In genomic region chr10:8705415-8705814, GRCh38 we compare ENCODE assay signal across 20 cellular contexts.
DNase-seq lines count a peak whose midpoint lies in the region; ATAC-seq, FAIRE-seq and TF ChIP-seq lines count a peak whose summit lies in the region.
"Had no signal": no experiment of that assay in that cellular context is flagged by ENCODE, and none has a peak within 500 bp of the region (broad histone marks: within the 10 kb centered on the region; RNA-seq: fewer than 3 reads in every experiment).

No MANE protein-coding gene starts in this region.

- TF ChIP-seq EP300 in A549 (IDR thresholded peaks at IDR 0.05) (no peak), suprapubic skin (IDR thresholded peaks at IDR 0.05) (no peak)

- no peak for DNase-seq in A549 (ENCODE audit: low read depth in 1 of 2, low spot score in 1 of 2)
- peak; percentile 44 for DNase-seq in mammary epithelial cell
- DNase-seq in suprapubic skin (ENCODE audit: low spot score in 2 of 2), result no peak
- no peak for DNase-seq in activated CD4-positive, CD25-positive, alpha-beta regulatory T cell (lab: John Stamatoyannopoulos, UW)
- no peak for DNase-seq in NCI-H2171 (lab: John Stamatoyannopoulos, UW)
- DNase-seq: 8988T; CD8-positive, alpha-beta memory T cell; COR-L47; DMS 273 treated with DMSO at 0.1 percent for 48 hours; DMS53; DND-41; EL; GM23248 had no signal

- intact Hi-C loops in mammary epithelial cell (cut with micrococcal nuclease), result no loop called here

- H3K4me2 ChIP-seq in A549, result no peak overlapping the region
- no peak overlapping the region for H3K4me2 ChIP-seq in mammary epithelial cell (ENCODE audit: insufficient read depth, low read depth, low read length)
- H3K4me2 ChIP-seq: BLaER1 treated with 17β-estradiol and CSF1 and Interleukin-3, amounts not matched to agents 10 nM and 100 nM had no signal

- FAIRE-seq in A549 (lab: Jason Lieb, UNC), result peak; percentile 65
- FAIRE-seq: GM12878, GM19239 had no signal

- H3K4me3 ChIP-seq in A549 (no peak overlapping the region), mammary epithelial cell (replicated peaks in 1 of 3; ENCODE audit: insufficient read depth in 1 of 3, low read depth in 2 of 3, low read length in 3 of 3) (no peak overlapping the region), suprapubic skin (no peak overlapping the region)
- H3K4me3 ChIP-seq: BLaER1 treated with 17β-estradiol and CSF1 and Interleukin-3, amounts not matched to agents 10 nM and 100 nM; GM12878; GM23248; HAP-1 had no signal

- H3K36me3 ChIP-seq in mammary epithelial cell (ENCODE audit: insufficient read depth, low read length) (no peaks in the 10 kb centered on the region), suprapubic skin (no peaks in the 10 kb centered on the region)
- H3K36me3 ChIP-seq: BLaER1 treated with 17β-estradiol and CSF1 and Interleukin-3, amounts not matched to agents 10 nM and 100 nM; HAP-1 had no signal

- H3K27ac ChIP-seq in A549, result no peak overlapping the region
- no peak overlapping the region for H3K27ac ChIP-seq in mammary epithelial cell (ENCODE audit: insufficient read depth, low read depth, low read length)
- H3K27ac ChIP-seq in suprapubic skin, result peak overlapping the region; percentile 78
- H3K27ac ChIP-seq: BLaER1 treated with 17β-estradiol and CSF1 and Interleukin-3, amounts not matched to agents 10 nM and 100 nM; GM23248; HL-60 had no signal

- CTCF ChIA-PET in A549 (lab: Yijun Ruan, JAX), result no interaction called here
- CTCF ChIA-PET in mammary epithelial cell (lab: Charles Lee; ENCODE audit: low non-redundant PET), result no interaction called here

- TF ChIP-seq RAD21 in A549 (conservative IDR thresholded peaks at IDR 0.05 in 1 of 2, IDR thresholded peaks at IDR 0.05 in 1 of 2), result no peak

- H3K4me1 ChIP-seq in A549 (peaks cover 18% of the 10 kb centered on the region), mammary epithelial cell (ENCODE audit: insufficient read depth, low read length) (peaks cover 7% of the 10 kb centered on the region), suprapubic skin (peaks cover 15% of the 10 kb centered on the region)
- H3K4me1 ChIP-seq: BLaER1 treated with 17β-estradiol and CSF1 and Interleukin-3, amounts not matched to agents 10 nM and 100 nM; HAP-1 had no signal

- dilution Hi-C loops in mammary epithelial cell (cut with HindIII; ENCODE audit: low sequenced_read_pairs), result no loop called here

- no peak overlapping the region for H3K9ac ChIP-seq in mammary epithelial cell (ENCODE audit: insufficient read depth, low read length)
- H3K9ac ChIP-seq: BLaER1 treated with 17β-estradiol and CSF1 and Interleukin-3, amounts not matched to agents 10 nM and 100 nM; GM23248 had no signal

- H4K20me1 ChIP-seq in mammary epithelial cell (ENCODE audit: insufficient read depth, low read length), result no peaks in the 10 kb centered on the region
- H4K20me1 ChIP-seq: BLaER1 treated with 17β-estradiol and CSF1 and Interleukin-3, amounts not matched to agents 10 nM and 100 nM had no signal

- TF ChIP-seq POLR2A in A549 (IDR thresholded peaks at IDR 0.05; ENCODE audit: low read length) (no peak), suprapubic skin (IDR thresholded peaks at IDR 0.05) (no peak)

- in situ Hi-C loops in mammary epithelial cell (cut with MboI; ENCODE audit: low sequenced_read_pairs in 2 of 2), result no loop called here

- BruUV-seq in mammary epithelial cell (replicated peaks; lab: Mats Ljungman, UMichigan), result no TSS peak

- no peak overlapping the region for H2AFZ ChIP-seq in mammary epithelial cell (ENCODE audit: low read depth, low read length)
- H2AFZ ChIP-seq: GM23248 had no signal

- no peaks in the 10 kb centered on the region for H3K79me2 ChIP-seq in mammary epithelial cell (ENCODE audit: insufficient read depth, low read length)

- H3K9me3 ChIP-seq in A549 (no peaks in the 10 kb centered on the region), mammary epithelial cell (replicated peaks; ENCODE audit: insufficient read depth, low read length) (no peaks in the 10 kb centered on the region), suprapubic skin (no peaks in the 10 kb centered on the region)
- H3K9me3 ChIP-seq: BLaER1 treated with 17β-estradiol and CSF1 and Interleukin-3, amounts not matched to agents 10 nM and 100 nM; HAP-1 had no signal

- POLR2A ChIA-PET in A549 (lab: Yijun Ruan, JAX), result no interaction called here

- TF ChIP-seq CTCF in A549 (IDR thresholded peaks at IDR 0.05), result no peak
- no peak for TF ChIP-seq CTCF in mammary epithelial cell (conservative IDR thresholded peaks at IDR 0.05 in 1 of 2, IDR thresholded peaks at IDR 0.05 in 1 of 2; ENCODE audit: extremely low read depth in 1 of 2, insufficient read depth in 1 of 2, low read depth in 1 of 2, low read length in 2 of 2)
- TF ChIP-seq CTCF in suprapubic skin (IDR thresholded peaks at IDR 0.05), result no peak

- H3K27me3 ChIP-seq in mammary epithelial cell (ENCODE audit: insufficient read depth, low read length), result no peaks in the 10 kb centered on the region
- no peaks in the 10 kb centered on the region for H3K27me3 ChIP-seq in suprapubic skin
- H3K27me3 ChIP-seq: BLaER1 treated with 17β-estradiol and CSF1 and Interleukin-3, amounts not matched to agents 10 nM and 100 nM had no signal

- ATAC-seq in A549 (no peak), esophagus mucosa (peak; percentile 59), HG02840 (IDR thresholded peaks at IDR 0.05; ENCODE audit: low FRiP score, unreplicated experiment) (no peak)
- ATAC-seq: GM12878 had no signal

- WGBS in A549 (ENCODE audit: missing lambda C conversion rate), result 76% methylated on average over 3 of the region's 3 CpGs
- WGBS in mammary epithelial cell (ENCODE audit: low coverage, missing lambda C conversion rate), result 92% methylated on average over 3 of the region's 3 CpGs
- 56% methylated on average over 3 of the region's 3 CpGs for WGBS in suprapubic skin

TF ChIP-seq in A549, 52 proteins besides CTCF, POLR2A, EP300 and RAD21:
- no peak for TF ChIP-seq HEYL (CRISPR knock-in tag; IDR thresholded peaks at IDR 0.05)
- no peak for TF ChIP-seq RFX5 (IDR thresholded peaks at IDR 0.05)
- TF ChIP-seq NPAS2 (CRISPR knock-in tag; IDR thresholded peaks at IDR 0.05; ENCODE audit: borderline replicate concordance), result no peak
- no peak for TF ChIP-seq HES2 (IDR thresholded peaks at IDR 0.05)
